In genomic region chr9:88303785-88304495, GRCh38 we compare ENCODE assay signal across 9 cellular contexts.
DNase-seq lines count a peak whose midpoint lies in the region; ATAC-seq, FAIRE-seq and TF ChIP-seq lines count a peak whose summit lies in the region.
"Had no signal": no experiment of that assay in that cellular context is flagged by ENCODE, and none has a peak within 500 bp of the region (broad histone marks: within the 10 kb centered on the region; RNA-seq: fewer than 3 reads in every experiment).

No MANE protein-coding gene starts in this region.

- peaks cover 12% of the 10 kb centered on the region for H3K36me3 Mint-ChIP-seq in T-helper 2 cell treated with Interferon-gamma antibody and Interleukin-4, amounts not matched to agents 5 μg/mL and 100 μg/mL, for 36 hours (ENCODE audit: low read depth)
- H3K36me3 Mint-ChIP-seq in WTC11: no peaks in the 10 kb centered on the region
- H3K36me3 Mint-ChIP-seq: brain had no signal

- H3K4me1 Mint-ChIP-seq in T-helper 2 cell treated with Interferon-gamma antibody and Interleukin-4, amounts not matched to agents 5 μg/mL and 100 μg/mL, for 36 hours (ENCODE audit: low read depth): peaks cover 56% of the 10 kb centered on the region
- H3K4me1 Mint-ChIP-seq in WTC11: peaks cover 6% of the 10 kb centered on the region

- H3K4me3 ChIP-seq in GM12865 (ENCODE audit: low read depth, low read length): no peak overlapping the region

- peak; percentile 36 for FAIRE-seq in H54 (lab: Jason Lieb, UNC)

- DNase-seq in GM12865 (ENCODE audit: low read depth): peak; percentile 41
- no peak for DNase-seq in H54 (ENCODE audit: insufficient read length, low spot score)
- DNase-seq in T-helper 2 cell treated with Interferon-gamma antibody and Interleukin-4, amounts not matched to agents 5 μg/mL and 100 μg/mL, for 36 hours (ENCODE audit: low spot score): peak; percentile 81
- DNase-seq in mesenteric fat pad (ENCODE audit: low spot score): peak; percentile 2
- no peak for DNase-seq in WTC11 (ENCODE audit: low spot score)
- DNase-seq in NCI-H446 treated with DMSO at 0.1 percent for 48 hours (lab: John Stamatoyannopoulos, UW): no peak
- no peak for DNase-seq in germinal center (ENCODE audit: low spot score)
- no peak for DNase-seq in NCI-H2081 (lab: John Stamatoyannopoulos, UW)

- H3K27ac Mint-ChIP-seq in T-helper 2 cell treated with Interferon-gamma antibody and Interleukin-4, amounts not matched to agents 5 μg/mL and 100 μg/mL, for 36 hours: peak overlapping the region; percentile 95
- no peak overlapping the region for H3K27ac Mint-ChIP-seq in WTC11
- H3K27ac Mint-ChIP-seq: brain had no signal

- H3K4me3 Mint-ChIP-seq in T-helper 2 cell treated with Interferon-gamma antibody and Interleukin-4, amounts not matched to agents 5 μg/mL and 100 μg/mL, for 36 hours: peak overlapping the region; percentile 84
- no peak overlapping the region for H3K4me3 Mint-ChIP-seq in WTC11
- H3K4me3 Mint-ChIP-seq: brain had no signal

- no peak for TF ChIP-seq CTCF in GM12865 (IDR thresholded peaks at IDR 0.05; ENCODE audit: insufficient read depth, low read depth, low read length, missing control alignments)
- TF ChIP-seq CTCF in WTC11 (IDR thresholded peaks at IDR 0.05): no peak

- no peak for TF ChIP-seq POLR2A in H54 (IDR thresholded peaks at IDR 0.05; ENCODE audit: low read depth, low read length)

- peaks cover 13% of the 10 kb centered on the region for H3K9me3 Mint-ChIP-seq in T-helper 2 cell treated with Interferon-gamma antibody and Interleukin-4, amounts not matched to agents 5 μg/mL and 100 μg/mL, for 36 hours
- H3K9me3 Mint-ChIP-seq in WTC11: no peaks in the 10 kb centered on the region; the same call in 1 of the 2 replicates

- H3K27me3 Mint-ChIP-seq in T-helper 2 cell treated with Interferon-gamma antibody and Interleukin-4, amounts not matched to agents 5 μg/mL and 100 μg/mL, for 36 hours (ENCODE audit: low read depth): peaks cover 14% of the 10 kb centered on the region
- no peaks in the 10 kb centered on the region for H3K27me3 Mint-ChIP-seq in WTC11 (ENCODE audit: low read depth)

- POLR2A ChIA-PET in WTC11 (lab: Charles Lee): no interaction called here

- CTCF ChIA-PET in WTC11 (lab: Charles Lee): interaction anchor here (0.6 kb wide), 1 partner anchor 216 kb away, joined by 3 read pairs; no protein-coding TSS in a partner anchor

- ATAC-seq in WTC11: no peak

TF ChIP-seq in WTC11, 78 proteins besides CTCF, POLR2A, EP300 and RAD21:
- TF ChIP-seq ZBTB21 (CRISPR knock-in tag; IDR thresholded peaks at IDR 0.05; ENCODE audit: borderline replicate concordance): no peak
- TF ChIP-seq TCF7 (CRISPR knock-in tag; IDR thresholded peaks at IDR 0.05; ENCODE audit: low read depth): no peak
- TF ChIP-seq HMGXB4 (CRISPR knock-in tag; IDR thresholded peaks at IDR 0.05): no peak
- no peak for TF ChIP-seq SMAD3 (CRISPR knock-in tag; IDR thresholded peaks at IDR 0.05; ENCODE audit: borderline replicate concordance)
- TF ChIP-seq NFATC4 (CRISPR knock-in tag; IDR thresholded peaks at IDR 0.05): no peak

Comparison
In these comparisons a context has a peak if more than half of its experiments do, and no peak if none do; other contexts are left out.
1. DNase-seq: peak in GM12865 (single experiment), T-helper 2 cell treated with Interferon-gamma antibody and Interleukin-4, amounts not matched to agents 5 μg/mL and 100 μg/mL, for 36 hours (single experiment) and mesenteric fat pad (single experiment); none in H54 (single experiment), WTC11 (single experiment), NCI-H446 treated with DMSO at 0.1 percent for 48 hours (single experiment), germinal center (single experiment) and NCI-H2081 (0 of 2).